Comparison of ENCODE assay signal across 7 cellular contexts in the genomic region with DNA sequence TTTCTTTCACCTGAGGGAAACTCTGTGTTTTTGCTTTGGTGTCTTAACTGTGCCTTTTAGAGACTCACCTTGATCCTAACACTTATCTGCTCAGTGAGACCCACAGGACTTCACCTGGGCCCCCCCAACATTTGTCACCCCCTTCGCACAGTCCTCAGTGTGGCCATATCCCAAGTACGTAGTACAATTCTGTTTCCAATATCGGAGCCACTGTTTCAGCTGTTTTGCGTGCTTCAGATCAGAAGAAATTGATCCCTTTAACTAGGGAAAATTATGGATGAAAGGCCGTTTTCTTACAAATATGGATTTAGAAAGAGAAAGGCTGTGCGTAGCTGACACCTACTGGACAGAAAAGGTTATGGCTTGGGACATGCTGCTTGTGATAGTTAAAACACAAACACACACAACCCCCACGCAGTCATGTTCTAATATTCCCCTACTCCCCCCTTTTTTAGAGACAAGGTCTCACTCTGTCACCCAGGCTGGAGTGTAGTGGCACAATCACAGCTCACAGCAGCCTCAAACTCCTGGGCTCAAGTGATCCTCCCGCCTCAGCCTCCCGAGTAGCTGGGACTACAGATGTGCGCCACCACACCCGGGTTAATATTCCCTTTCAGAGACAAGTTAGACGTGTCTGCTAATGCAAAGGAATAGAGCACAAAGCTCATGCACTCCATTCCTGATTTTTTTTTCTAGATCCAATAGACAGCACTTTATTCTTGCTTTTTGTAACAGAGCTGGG. TPM values are rescaled to one million over a fixed set of nuclear protein-coding genes. Genes with fewer than 3 reads are reported as not detected.
DNase-seq lines count a peak whose midpoint lies in the region; FAIRE-seq and TF ChIP-seq lines count a peak whose summit lies in the region.

No MANE protein-coding gene starts in this region.

- no peak overlapping the region for H2BK120ac ChIP-seq in H1 (replicated peaks; ENCODE audit: low read depth, low read length)

- no peak overlapping the region for H3K27ac ChIP-seq in H1 (ENCODE audit: low read depth, low read length)

- TF ChIP-seq POLR2A in H1 (IDR thresholded peaks at IDR 0.05; ENCODE audit: control extremely low read depth in 1 of 2, low read depth in 2 of 2, low read length in 2 of 2): no peak

- no peak overlapping the region for H3K27ac Mint-ChIP-seq in mesothelial cell of epicardium

- H4K20me1 ChIP-seq in H1 (replicated peaks in 1 of 2; ENCODE audit: control insufficient read depth in 1 of 2, insufficient read depth in 2 of 2, low read length in 2 of 2): no peaks in the 10 kb centered on the region

- no peaks in the 10 kb centered on the region for H3K36me3 ChIP-seq in H1 (ENCODE audit: control insufficient read depth in 2 of 4, insufficient read depth in 4 of 4, low read length in 3 of 4)

- TF ChIP-seq CTCF in H1 (IDR thresholded peaks at IDR 0.05; ENCODE audit: control extremely low read depth in 1 of 3, insufficient read depth in 1 of 3, low read depth in 1 of 3, low read length in 3 of 3) (peak in 2 of 3 experiments; percentile 78 to 81; a peak in 3 of 4 replicates), mesothelial cell of epicardium (IDR thresholded peaks at IDR 0.05; ENCODE audit: unreplicated experiment) (peak; percentile 74)

- no peak overlapping the region for H3K4me3 ChIP-seq in Jurkat, Clone E6-1 (ENCODE audit: low read length)
- no peak overlapping the region for H3K4me3 ChIP-seq in H1 (ENCODE audit: extremely low read depth in 1 of 4, insufficient read depth in 2 of 4, low read depth in 3 of 4, low read length in 4 of 4)

- H3K27me3 Mint-ChIP-seq in mesothelial cell of epicardium (ENCODE audit: low read depth): no peaks in the 10 kb centered on the region

- H3K4me3 Mint-ChIP-seq in mesothelial cell of epicardium: no peak overlapping the region

- H4K91ac ChIP-seq in H1 (replicated peaks; ENCODE audit: insufficient read length, low read length): no peak overlapping the region

- H3K56ac ChIP-seq in H1 (replicated peaks; ENCODE audit: insufficient read length, low read depth, low read length): no peak overlapping the region

- H3K36me3 Mint-ChIP-seq in mesothelial cell of epicardium: no peaks in the 10 kb centered on the region

- no peaks in the 10 kb centered on the region for H3K23me2 ChIP-seq in H1 (ENCODE audit: low read depth, low read length)

- no peaks in the 10 kb centered on the region for H3K9me3 ChIP-seq in H1 (ENCODE audit: insufficient read depth in 2 of 2, low read depth in 1 of 2, low read length in 1 of 2)

- FAIRE-seq in H1 (lab: Jason Lieb, UNC): no peak

- no peaks in the 10 kb centered on the region for H3K79me1 ChIP-seq in H1 (ENCODE audit: low read depth, low read length)

- H3K4ac ChIP-seq in H1 (replicated peaks; ENCODE audit: insufficient read length, low read depth, low read length): no peak overlapping the region

- POLR2A ChIA-PET in H1 (lab: Charles Lee; ENCODE audit: partially characterized antibody): interaction anchor here (1.1 to 1.6 kb wide), 4 partner anchors 38 to 66 kb away, joined by 3 read pairs; no protein-coding TSS in a partner anchor

- H3K4me1 Mint-ChIP-seq in mesothelial cell of epicardium: no peaks in the 10 kb centered on the region

- 0 out of 2 replicates have a peak overlapping the region, but pooled peaks have one; percentile 76 for H2BK15ac ChIP-seq in H1 (ENCODE audit: low read length)

- H4K5ac ChIP-seq in H1 (ENCODE audit: insufficient read length, low read depth, low read length): no peak overlapping the region

- no peak overlapping the region for H3K23ac ChIP-seq in H1 (ENCODE audit: insufficient read length)

- H3K27me3 ChIP-seq in H1 (replicated peaks in 1 of 4; ENCODE audit: control insufficient read depth in 3 of 4, extremely low read depth in 1 of 4, insufficient read depth in 3 of 4, low read length in 3 of 4): no peaks in the 10 kb centered on the region

- no peak overlapping the region for H3K14ac ChIP-seq in H1 (ENCODE audit: insufficient read length)

- CTCF ChIA-PET in H1 (lab: Charles Lee; ENCODE audit: partially characterized antibody): interaction anchor here (0.5 to 10.7 kb wide), 49 partner anchors 9 to 361 kb away, joined by 3 to 290 read pairs (median 4); partner anchors contain the start of genes ACIN1 and CEBPE

- no peak overlapping the region for H3K9ac ChIP-seq in H1 (replicated peaks in 1 of 4; ENCODE audit: extremely low read depth in 1 of 4, low read depth in 3 of 4, low read length in 3 of 4)

- 68% methylated on average over 12 of the region's 12 CpGs; no CpG with 5 or more reads in 1 of the 2 experiments for WGBS in H1 (ENCODE audit: extremely low coverage in 1 of 2, insufficient coverage in 1 of 2, insufficient read length in 1 of 2, insufficient replicate concordance in 2 of 2, low coverage in 1 of 2, low lambda C conversion rate in 2 of 2, missing lambda C conversion rate in 1 of 2), 2 experiments

- no peaks in the 10 kb centered on the region for H3K9me3 Mint-ChIP-seq in mesothelial cell of epicardium

- H3K18ac ChIP-seq in H1 (ENCODE audit: extremely low read depth, low read length): peak overlapping the region; percentile 51; the same call in 1 of the 2 replicates

- H3K79me2 ChIP-seq in H1 (ENCODE audit: control insufficient read depth in 1 of 2, insufficient read depth in 2 of 2, low read length in 2 of 2): peaks cover 0 to 5% of the 10 kb centered on the region in 2 experiments; a peak in 2 of 4 replicates

- H2AK5ac ChIP-seq in H1 (ENCODE audit: low read depth, low read length): no peak overlapping the region

- no peak overlapping the region for H4K8ac ChIP-seq in H1 (ENCODE audit: extremely low read depth, insufficient read depth, low read length)

- TF ChIP-seq EP300 in H1 (IDR thresholded peaks at IDR 0.05; ENCODE audit: borderline replicate concordance in 1 of 2, low read depth in 2 of 2, low read length in 2 of 2): no peak

- peak overlapping the region; percentile 45; the same call in 1 of the 2 replicates for H2BK12ac ChIP-seq in H1 (ENCODE audit: low read depth, low read length)

- no peak overlapping the region for H3K4me2 ChIP-seq in H1 (ENCODE audit: insufficient read depth in 1 of 2, low read depth in 2 of 2, low read length in 2 of 2)

- H2BK20ac ChIP-seq in H1 (ENCODE audit: low read length): no peak overlapping the region

- H2AFZ ChIP-seq in H1 (ENCODE audit: low read length): no peak overlapping the region

- H3K4me1 ChIP-seq in H1 (replicated peaks in 1 of 4; ENCODE audit: control insufficient read depth in 3 of 4, insufficient read depth in 4 of 4, low read length in 3 of 4): peaks cover 0 to 2% (median under 1%) of the 10 kb centered on the region in 4 experiments; a peak in 5 of 7 replicates

- no peak overlapping the region for H2BK5ac ChIP-seq in H1 (ENCODE audit: low read depth, low read length)

- DNase-seq in EL (peak; percentile 64), RPMI7951 (ENCODE audit: low read depth) (peak; percentile 50), H1 (ENCODE audit: low read depth in 1 of 2, low spot score in 2 of 2) (peak in 1 of 2 experiments; percentile 51), mesothelial cell of epicardium (ENCODE audit: low spot score in 2 of 2, unreplicated experiment in 2 of 2) (no peak), NCI-H774 (lab: John Stamatoyannopoulos, UW) (no peak)
- peak; percentile 56 for DNase-seq in Jurkat, Clone E6-1 (ENCODE audit: low read depth, low spot score)
- DNase-seq in stimulated activated naive CD4-positive, alpha-beta T cell treated with Interleukin-2 at 50 U/mL for 16 hours (lab: John Stamatoyannopoulos, UW): no peak

- peak; percentile 85 to 86 for TF ChIP-seq RAD21 in H1 (IDR thresholded peaks at IDR 0.05 in 1 of 2, conservative IDR thresholded peaks at IDR 0.05 in 1 of 2; ENCODE audit: low read depth in 2 of 2, low read length in 2 of 2)

TF ChIP-seq in H1, 55 proteins besides CTCF, POLR2A, EP300 and RAD21:
- TF ChIP-seq HDAC2 (IDR thresholded peaks at IDR 0.05; ENCODE audit: borderline replicate concordance in 1 of 2, low read depth in 2 of 2, low read length in 2 of 2) (0 out of 4 replicates have a peak, but pooled peaks of 1 of the 2 experiments have one; percentile 22), PHF8 (conservative IDR thresholded peaks at IDR 0.05; ENCODE audit: low read depth, low read length) (no peak), ASH2L (IDR thresholded peaks at IDR 0.05; ENCODE audit: low read length) (no peak), KDM1A (IDR thresholded peaks at IDR 0.05; ENCODE audit: borderline replicate concordance, low read length) (no peak)
TF ChIP-seq in H1: peak in this region for 1.

RNA-seq across cellular contexts. Expression of gene SLC7A8, which starts 3.6 kb away (rescaled TPM):
- polyA plus RNA-seq in Jurkat, Clone E6-1 (2012; ENCODE audit: insufficient read depth, insufficient read length): 1.1 TPM
- total RNA-seq in RPMI7951 (2014; rRNA removed; shearing (Covaris generic)): 1.6 and 2.8 TPM in 2 replicates
- 204 and 209 TPM in 2 replicates for total RNA-seq in H1 (2021; fragmentation: NEBNext Ultra II Directional; extraction: Animal tissue kit (Norgen Biotek cat#: 25700))
- 181 and 182 TPM in 2 replicates for polyA plus RNA-seq in H1 (2011; rRNA removed)
- polyA plus RNA-seq in H1 (2011; cell fraction: cytosol; rRNA removed): 72.1 TPM
- polyA plus RNA-seq in H1 (2011; cell fraction: nucleus; rRNA removed): 146 TPM
- 162 to 194 TPM (median 173 TPM) in 4 replicates for polyA plus RNA-seq in H1 (2012, experiment 1 of 2)
- polyA plus RNA-seq in H1 (2012, experiment 2 of 2): 152 TPM
- polyA plus RNA-seq in H1 (2013, experiment 1 of 2): 383 TPM
- 341 TPM for polyA plus RNA-seq in H1 (2013, experiment 2 of 2)
- 234 and 286 TPM in 2 replicates for polyA minus RNA-seq in H1 (2011; rRNA and poly(A)+ RNA removed)
- 176 TPM for polyA minus RNA-seq in H1 (2011; cell fraction: cytosol; rRNA and poly(A)+ RNA removed)
- polyA minus RNA-seq in H1 (2011; cell fraction: nucleus; rRNA and poly(A)+ RNA removed): 79.9 TPM
- 52.5 to 62.3 TPM (median 58.7 TPM) in 3 replicates for total RNA-seq in mesothelial cell of epicardium

RNA-seq across cellular contexts. Expression of gene RNF212B, which starts 50.7 kb away (rescaled TPM):
- 1.1 TPM for polyA plus RNA-seq in Jurkat, Clone E6-1 (2012; ENCODE audit: insufficient read depth, insufficient read length)
- not detected in 2 replicates for total RNA-seq in RPMI7951 (2014; rRNA removed; shearing (Covaris generic))
- total RNA-seq in H1 (2021; fragmentation: NEBNext Ultra II Directional; extraction: Animal tissue kit (Norgen Biotek cat#: 25700)): 1.2 TPM in 1 of 2 replicates, not detected in the other
- polyA plus RNA-seq in H1 (2011; rRNA removed): 0.36 and 0.95 TPM in 2 replicates
- polyA plus RNA-seq in H1 (2011; cell fraction: cytosol; rRNA removed): 0.32 TPM
- polyA plus RNA-seq in H1 (2011; cell fraction: nucleus; rRNA removed): 0.36 TPM
- polyA plus RNA-seq in H1 (2012, experiment 1 of 2): 0.20 to 1.1 TPM (median 0.38 TPM) in 3 of 4 replicates, not detected in the other
- 0.20 TPM for polyA plus RNA-seq in H1 (2012, experiment 2 of 2)
- polyA plus RNA-seq in H1 (2013, experiment 1 of 2): 0.34 TPM
- polyA plus RNA-seq in H1 (2013, experiment 2 of 2): 0.55 TPM
- polyA minus RNA-seq in H1 (2011; rRNA and poly(A)+ RNA removed): 0.44 and 0.95 TPM in 2 replicates
- polyA minus RNA-seq in H1 (2011; cell fraction: cytosol; rRNA and poly(A)+ RNA removed): not detected
- polyA minus RNA-seq in H1 (2011; cell fraction: nucleus; rRNA and poly(A)+ RNA removed): not detected
- total RNA-seq in mesothelial cell of epicardium: not detected in 3 replicates

Comparison
In these comparisons a context has a peak if more than half of its experiments do, and no peak if none do; other contexts are left out.
1. DNase-seq: peak in EL (single experiment), Jurkat, Clone E6-1 (single experiment) and RPMI7951 (single experiment); none in mesothelial cell of epicardium (0 of 2), NCI-H774 (single experiment) and stimulated activated naive CD4-positive, alpha-beta T cell treated with Interleukin-2 at 50 U/mL for 16 hours (single experiment).
2. RNA of gene SLC7A8, which starts 3.6 kb away (total RNA-seq): 204 to 209 TPM in H1 and 52.5 to 62.3 TPM in mesothelial cell of epicardium; 1.6 to 2.8 TPM in RPMI7951; every median in the first group is over 10 times any median in the second.